In the genomic region with DNA sequence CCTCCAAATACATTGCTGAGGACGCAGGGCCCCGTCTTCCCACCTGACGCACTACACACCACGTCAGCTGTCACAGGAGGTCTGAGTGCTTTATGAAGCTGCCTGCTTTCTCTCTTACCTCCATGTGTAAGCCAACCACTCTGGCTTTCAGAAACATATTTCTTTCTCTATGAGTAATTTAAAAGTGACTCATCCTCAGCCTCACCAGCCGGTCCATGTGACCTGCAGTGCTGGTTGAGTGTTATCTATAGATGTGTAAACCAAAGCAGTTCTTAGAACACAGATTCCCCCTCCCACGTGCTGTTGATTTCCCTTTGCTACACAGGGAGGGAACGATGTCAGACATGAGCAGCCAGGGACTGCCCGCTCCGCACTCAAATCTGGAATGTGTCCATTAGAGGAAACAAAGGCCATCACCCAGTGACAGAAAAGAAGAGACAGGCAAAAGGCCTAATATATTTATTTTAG, we compare ENCODE assay signal across 8 cellular contexts.
A peak's percentile ranks its signal among the peaks of the same experiment; 100 is the strongest.
DNase-seq lines count a peak whose midpoint lies in the region; ATAC-seq and TF ChIP-seq lines count a peak whose summit lies in the region.

No MANE protein-coding gene starts in this region.

- H3K9me3 Mint-ChIP-seq in activated CD4-positive, alpha-beta T cell treated with anti-CD3 and anti-CD28 coated beads, Interleukin-2, amount 10 ng/mL, durations not matched to agents 24 days and 14 days, result no peaks in the 10 kb centered on the region
- H3K9me3 Mint-ChIP-seq in dendritic cell treated with granulocyte-macrophage colony-stimulating factor and Interleukin-4, amounts not matched to agents 40 ng/mL and 50 ng/mL, for 4 days, result no peaks in the 10 kb centered on the region
- no peaks in the 10 kb centered on the region for H3K9me3 Mint-ChIP-seq in stimulated activated effector memory CD8-positive, alpha-beta T cell treated with anti-CD3 and anti-CD28 coated beads, Interleukin-12 subunit alpha, Interleukin-12 subunit beta, amount 100 ng/mL, for 72 hours

- H3K9ac ChIP-seq in DND-41 (ENCODE audit: low read depth, low read length) (no peak overlapping the region), mucosa of rectum (ENCODE audit: low read depth in 1 of 2, low read length in 2 of 2) (peak overlapping the region; percentile 14 to 20)

- H3K9me3 ChIP-seq in DND-41 (ENCODE audit: insufficient read depth, low read length, severe bottlenecking) (no peaks in the 10 kb centered on the region), mucosa of rectum (ENCODE audit: control insufficient read depth in 2 of 2, low read length in 2 of 2) (no peaks in the 10 kb centered on the region)

- peaks cover 14% of the 10 kb centered on the region; the same call in 1 of the 2 replicates for H3K36me3 ChIP-seq in DND-41 (ENCODE audit: insufficient read depth, low read length)
- no peaks in the 10 kb centered on the region for H3K36me3 ChIP-seq in mucosa of rectum (ENCODE audit: control insufficient read depth in 2 of 2, insufficient read depth in 2 of 2, low read length in 2 of 2)

- H3K4me3 ChIP-seq in DND-41 (ENCODE audit: low read depth in 1 of 2, low read length in 2 of 2), result no peak overlapping the region
- peak overlapping the region in 1 of 2 donors; percentile 17 for H3K4me3 ChIP-seq in mucosa of rectum (ENCODE audit: low read length in 2 of 2)

- peak; percentile 60 for DNase-seq in DND-41
- peak; percentile 84 for DNase-seq in LHCN-M2 (ENCODE audit: low read depth)
- peak; percentile 94 for DNase-seq in activated CD4-positive, alpha-beta T cell treated with anti-CD3 and anti-CD28 coated beads, Interleukin-2, amount 10 ng/mL, durations not matched to agents 24 days and 14 days
- DNase-seq in stimulated activated effector memory CD8-positive, alpha-beta T cell treated with anti-CD3 and anti-CD28 coated beads, Interleukin-12 subunit alpha, Interleukin-12 subunit beta, amount 100 ng/mL, for 72 hours (ENCODE audit: low spot score in 2 of 2), result peak; percentile 61 to 92
- DNase-seq in NCI-H526 (lab: John Stamatoyannopoulos, UW), result no peak

- H3K4me3 Mint-ChIP-seq in activated CD4-positive, alpha-beta T cell treated with anti-CD3 and anti-CD28 coated beads, Interleukin-2, amount 10 ng/mL, durations not matched to agents 24 days and 14 days, result peak overlapping the region; percentile 83
- H3K4me3 Mint-ChIP-seq in dendritic cell treated with granulocyte-macrophage colony-stimulating factor and Interleukin-4, amounts not matched to agents 40 ng/mL and 50 ng/mL, for 4 days, result no peak overlapping the region
- peak overlapping the region; percentile 71 for H3K4me3 Mint-ChIP-seq in stimulated activated effector memory CD8-positive, alpha-beta T cell treated with anti-CD3 and anti-CD28 coated beads, Interleukin-12 subunit alpha, Interleukin-12 subunit beta, amount 100 ng/mL, for 72 hours

- no peak overlapping the region for H2AFZ ChIP-seq in DND-41 (ENCODE audit: low read depth, low read length)

- H3K4me2 ChIP-seq in DND-41 (ENCODE audit: insufficient read depth, low read length), result no peak overlapping the region

- no peak for TF ChIP-seq CTCF in DND-41 (IDR thresholded peaks at IDR 0.05; ENCODE audit: borderline replicate concordance, extremely low read depth, low read length, poor library complexity, severe bottlenecking)

- peaks cover 87% of the 10 kb centered on the region for H3K4me1 Mint-ChIP-seq in activated CD4-positive, alpha-beta T cell treated with anti-CD3 and anti-CD28 coated beads, Interleukin-2, amount 10 ng/mL, durations not matched to agents 24 days and 14 days
- peaks cover 53% of the 10 kb centered on the region for H3K4me1 Mint-ChIP-seq in dendritic cell treated with granulocyte-macrophage colony-stimulating factor and Interleukin-4, amounts not matched to agents 40 ng/mL and 50 ng/mL, for 4 days (ENCODE audit: low read depth)
- H3K4me1 Mint-ChIP-seq in stimulated activated effector memory CD8-positive, alpha-beta T cell treated with anti-CD3 and anti-CD28 coated beads, Interleukin-12 subunit alpha, Interleukin-12 subunit beta, amount 100 ng/mL, for 72 hours, result peaks cover 93% of the 10 kb centered on the region

- H3K27me3 ChIP-seq in DND-41 (ENCODE audit: insufficient read depth, low read length, poor library complexity) (no peaks in the 10 kb centered on the region), mucosa of rectum (ENCODE audit: control insufficient read depth in 2 of 2, insufficient read depth in 2 of 2, low read length in 2 of 2) (no peaks in the 10 kb centered on the region)

- H3K27me3 Mint-ChIP-seq in activated CD4-positive, alpha-beta T cell treated with anti-CD3 and anti-CD28 coated beads, Interleukin-2, amount 10 ng/mL, durations not matched to agents 24 days and 14 days, result no peaks in the 10 kb centered on the region
- peaks cover under 1% of the 10 kb centered on the region for H3K27me3 Mint-ChIP-seq in dendritic cell treated with granulocyte-macrophage colony-stimulating factor and Interleukin-4, amounts not matched to agents 40 ng/mL and 50 ng/mL, for 4 days

- peak; percentile 90 for ATAC-seq in DND-41 (ENCODE audit: insufficient read depth, low read depth)
- peak; percentile 50 for ATAC-seq in GM21529 (IDR thresholded peaks at IDR 0.05; ENCODE audit: unreplicated experiment)
- ATAC-seq in stimulated activated effector memory CD8-positive, alpha-beta T cell treated with anti-CD3 and anti-CD28 coated beads, Interleukin-12 subunit alpha, Interleukin-12 subunit beta, amount 100 ng/mL, for 72 hours, result peak; percentile 87

- H3K36me3 Mint-ChIP-seq in activated CD4-positive, alpha-beta T cell treated with anti-CD3 and anti-CD28 coated beads, Interleukin-2, amount 10 ng/mL, durations not matched to agents 24 days and 14 days (ENCODE audit: low read depth), result peaks cover 44% of the 10 kb centered on the region
- H3K36me3 Mint-ChIP-seq in dendritic cell treated with granulocyte-macrophage colony-stimulating factor and Interleukin-4, amounts not matched to agents 40 ng/mL and 50 ng/mL, for 4 days (ENCODE audit: low read depth), result no peaks in the 10 kb centered on the region
- peaks cover 83% of the 10 kb centered on the region for H3K36me3 Mint-ChIP-seq in stimulated activated effector memory CD8-positive, alpha-beta T cell treated with anti-CD3 and anti-CD28 coated beads, Interleukin-12 subunit alpha, Interleukin-12 subunit beta, amount 100 ng/mL, for 72 hours

- intact Hi-C loops in activated CD4-positive, alpha-beta T cell treated with anti-CD3 and anti-CD28 coated beads, Interleukin-2, amount 10 ng/mL, durations not matched to agents 24 days and 14 days (cut with micrococcal nuclease), result loop anchor here (1.0 to 5.0 kb wide), 11 partner anchors 8 to 788 kb away; partner anchors contain the start of genes HMSD, KDSR and VPS4B
- intact Hi-C loops in dendritic cell treated with granulocyte-macrophage colony-stimulating factor and Interleukin-4, amounts not matched to agents 40 ng/mL and 50 ng/mL, for 4 days (cut with micrococcal nuclease), result loop anchor here (2.0 to 5.0 kb wide), 2 partner anchors 23 to 36 kb away; no protein-coding TSS in a partner anchor

- peak overlapping the region; percentile 98 for H3K27ac Mint-ChIP-seq in activated CD4-positive, alpha-beta T cell treated with anti-CD3 and anti-CD28 coated beads, Interleukin-2, amount 10 ng/mL, durations not matched to agents 24 days and 14 days
- H3K27ac Mint-ChIP-seq in dendritic cell treated with granulocyte-macrophage colony-stimulating factor and Interleukin-4, amounts not matched to agents 40 ng/mL and 50 ng/mL, for 4 days, result peak overlapping the region; percentile 88
- H3K27ac Mint-ChIP-seq in stimulated activated effector memory CD8-positive, alpha-beta T cell treated with anti-CD3 and anti-CD28 coated beads, Interleukin-12 subunit alpha, Interleukin-12 subunit beta, amount 100 ng/mL, for 72 hours, result peak overlapping the region; percentile 96

- H4K20me1 ChIP-seq in DND-41 (ENCODE audit: insufficient read depth, low read length), result peaks cover 26% of the 10 kb centered on the region

- H3K4me1 ChIP-seq in DND-41 (ENCODE audit: insufficient read depth, low read length) (peaks cover 19% of the 10 kb centered on the region), mucosa of rectum (ENCODE audit: control insufficient read depth in 2 of 2, insufficient read depth in 2 of 2, low read length in 2 of 2) (peaks cover 30 to 37% of the 10 kb centered on the region in 2 donors)

- H3K27ac ChIP-seq in DND-41 (ENCODE audit: low read length) (peak overlapping the region; percentile 49; the same call in 1 of the 2 replicates), mucosa of rectum (ENCODE audit: low read depth in 2 of 2, low read length in 2 of 2) (peak overlapping the region; percentile 82 to 88)

- peaks cover 97% of the 10 kb centered on the region for H3K79me2 ChIP-seq in DND-41 (ENCODE audit: insufficient read depth, low read length)

Comparison
In these comparisons a context has a peak if more than half of its experiments do, and no peak if none do; other contexts are left out.
1. DNase-seq: peak in DND-41 (single experiment), LHCN-M2 (single experiment), activated CD4-positive, alpha-beta T cell treated with anti-CD3 and anti-CD28 coated beads, Interleukin-2, amount 10 ng/mL, durations not matched to agents 24 days and 14 days (single experiment) and stimulated activated effector memory CD8-positive, alpha-beta T cell treated with anti-CD3 and anti-CD28 coated beads, Interleukin-12 subunit alpha, Interleukin-12 subunit beta, amount 100 ng/mL, for 72 hours (2 of 2); none in NCI-H526 (0 of 2).
2. Peak in every context shown above with its lines, with median percentiles within 50 percentile points of each other: ATAC-seq and H3K27ac Mint-ChIP-seq.